14 cellular contexts compared by ENCODE assay signal in the genomic region with DNA sequence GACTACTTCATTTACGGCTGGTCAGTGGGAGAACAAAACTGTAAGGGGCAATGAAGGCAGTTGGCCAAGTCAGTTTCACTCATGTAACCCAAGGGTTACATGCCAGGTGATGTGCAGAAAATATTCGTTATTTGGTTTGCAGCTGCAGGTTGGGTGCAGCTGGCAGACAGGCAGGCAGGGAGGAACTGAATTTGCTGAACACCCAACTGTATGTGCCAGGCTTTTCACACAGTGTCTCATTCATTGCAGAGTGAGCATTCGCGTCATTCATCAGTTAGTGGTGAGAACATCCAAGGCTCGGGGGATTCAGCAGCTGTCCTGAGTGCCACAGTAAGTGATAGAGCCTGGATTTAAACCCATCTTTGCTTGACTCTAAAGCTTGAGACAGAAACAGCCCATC. TPM values are rescaled to one million over a fixed set of nuclear protein-coding genes. Genes with fewer than 3 reads are reported as not detected.
"Had no signal": no experiment of that assay in that cellular context is flagged by ENCODE, and none has a peak within 500 bp of the region (broad histone marks: within the 10 kb centered on the region; RNA-seq: fewer than 3 reads in every experiment).

No MANE protein-coding gene starts in this region.

- H3K4me3 Mint-ChIP-seq: stimulated activated naive CD8-positive, alpha-beta T cell treated with anti-CD3 and anti-CD28 coated beads, Interleukin-15, amount 100 ng/mL, for 72 hours; T-cell had no signal

- H3K4me1 Mint-ChIP-seq: stimulated activated naive CD8-positive, alpha-beta T cell treated with anti-CD3 and anti-CD28 coated beads, Interleukin-15, amount 100 ng/mL, for 72 hours; T-cell had no signal

- H3K27ac Mint-ChIP-seq: stimulated activated naive CD8-positive, alpha-beta T cell treated with anti-CD3 and anti-CD28 coated beads, Interleukin-15, amount 100 ng/mL, for 72 hours; T-cell had no signal

- H3K27ac ChIP-seq: gastroesophageal sphincter, hepatocyte, sigmoid colon had no signal

- ATAC-seq: gastroesophageal sphincter; stimulated activated naive CD8-positive, alpha-beta T cell treated with anti-CD3 and anti-CD28 coated beads, Interleukin-15, amount 100 ng/mL, for 72 hours; T-cell had no signal

- H3K36me3 Mint-ChIP-seq: T-cell had no signal

- H2AFZ ChIP-seq: hepatocyte had no signal

- DNase-seq: activated CD4-positive, alpha-beta T cell treated with anti-CD3 and anti-CD28 coated beads for 1 hour; activated CD4-positive, alpha-beta T cell treated with anti-CD3 and anti-CD28 coated beads, Interleukin-2, amount 50 U/mL, for 4 hours; activated naive CD4-positive, alpha-beta T cell treated with Interleukin-2 at 50 U/mL for 16 hours; activated T-cell treated with anti-CD3 and anti-CD28 coated beads for 4 hours; erythroblast; sigmoid colon; stimulated activated CD4-positive, alpha-beta T cell treated with anti-CD3 and anti-CD28 coated beads, Interleukin-1b, Interleukin-23, amount 100 ng/mL, for 48 hours; stimulated activated naive CD8-positive, alpha-beta T cell treated with anti-CD3 and anti-CD28 coated beads, Interleukin-15, amount 100 ng/mL, for 72 hours; T-cell; T1000 had no signal

- H3K4me1 ChIP-seq: gastroesophageal sphincter had no signal

- H3K27me3 Mint-ChIP-seq: stimulated activated naive CD8-positive, alpha-beta T cell treated with anti-CD3 and anti-CD28 coated beads, Interleukin-15, amount 100 ng/mL, for 72 hours had no signal

- H3K27me3 ChIP-seq: gastroesophageal sphincter, hepatocyte, sigmoid colon had no signal

- H3K4me2 ChIP-seq: hepatocyte had no signal

- H3K79me2 ChIP-seq: hepatocyte had no signal

RNA-seq across cellular contexts. Expression of gene ABCC6, which starts 59.7 kb away (rescaled TPM):
- total RNA-seq: bronchial epithelial cell had no signal
- polyA plus RNA-seq: neural cell had no signal
